10 cellular contexts compared by ENCODE assay signal in the genomic region with DNA sequence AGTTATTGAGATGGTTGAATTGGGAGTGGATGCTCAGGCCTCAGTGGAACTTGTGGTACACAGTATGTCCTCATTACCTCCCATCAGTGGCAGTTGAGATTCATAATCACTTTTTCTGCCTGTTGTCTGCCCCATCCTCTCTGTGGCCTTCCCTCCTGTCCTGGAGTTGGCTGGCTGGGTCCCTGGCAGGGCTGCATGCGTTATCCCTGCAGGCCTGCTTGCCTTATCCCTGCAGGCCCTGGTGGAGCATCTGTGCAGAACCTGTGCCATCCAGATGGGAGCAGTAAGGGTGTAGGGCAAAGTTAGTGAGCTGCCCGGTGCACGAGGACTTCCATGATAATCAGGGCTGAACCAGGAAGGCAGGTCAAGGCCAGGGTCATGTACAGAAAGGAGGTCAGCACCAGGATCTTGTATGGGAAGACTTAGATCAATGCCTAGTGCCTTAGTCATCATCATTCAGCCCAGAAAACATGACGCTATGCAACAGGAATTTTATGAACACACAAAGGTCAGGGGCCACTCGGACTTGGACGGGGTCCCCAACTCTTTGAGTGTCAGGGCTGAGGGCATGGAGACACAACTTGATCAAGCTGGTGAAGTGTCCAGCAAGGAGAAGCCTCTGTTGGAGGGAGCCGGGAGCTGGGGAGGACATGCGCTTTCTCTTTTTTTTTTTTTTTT. TPM values are rescaled to one million over a fixed set of nuclear protein-coding genes. Genes with fewer than 3 reads are reported as not detected.
A peak's percentile ranks its signal among the peaks of the same experiment; 100 is the strongest.
DNase-seq lines count a peak whose midpoint lies in the region; ATAC-seq and TF ChIP-seq lines count a peak whose summit lies in the region.
"Had no signal": no experiment of that assay in that cellular context is flagged by ENCODE, and none has a peak within 500 bp of the region (broad histone marks: within the 10 kb centered on the region; RNA-seq: fewer than 3 reads in every experiment).

No MANE protein-coding gene starts in this region.

- H3K27me3 Mint-ChIP-seq in WTC11 (ENCODE audit: low read depth) = no peaks in the 10 kb centered on the region

- DNase-seq in HCEC 1CT (peak; percentile 97), WTC11 (ENCODE audit: low spot score) (no peak), left ventricle myocardium superior (no peak), stomach (peak; percentile 34), NOMO-1 (lab: John Stamatoyannopoulos, UW; ENCODE audit: unreplicated experiment in 2 of 2) (no peak), HUDEP-2 (lab: John Stamatoyannopoulos, UW; ENCODE audit: unreplicated experiment in 76 of 76) (no peak)
- no peak for DNase-seq in activated CD8-positive, alpha-beta memory T cell treated with anti-CD3 and anti-CD28 coated beads, Interleukin-2, amount 50 U/mL, for 4 hours
- DNase-seq: SHP77 had no signal

- no peak overlapping the region for H3K4me3 ChIP-seq in stomach

- peak overlapping the region in 4 of 5 donors; percentile 77 to 85 (median 80) for H3K27ac ChIP-seq in stomach
- H3K27ac ChIP-seq: foreskin keratinocyte had no signal

- no peaks in the 10 kb centered on the region for H3K9me3 ChIP-seq in stomach

- no peaks in the 10 kb centered on the region for H3K9me3 Mint-ChIP-seq in WTC11

- no peak for TF ChIP-seq EP300 in stomach (IDR thresholded peaks at IDR 0.05)

- peaks cover 28% of the 10 kb centered on the region for H3K4me1 Mint-ChIP-seq in WTC11

- intact Hi-C loops in left ventricle myocardium superior (cut with micrococcal nuclease) (no loop called here), stomach (cut with DNase I; ENCODE audit: low total_unique reads) (no loop called here)

- H3K27ac Mint-ChIP-seq in WTC11 = peak overlapping the region; percentile 72; the same call in 1 of the 2 replicates

- POLR2A ChIA-PET in WTC11 (lab: Charles Lee) = interaction anchor here (0.7 kb wide), 1 partner anchor 1181 kb away, joined by 5 read pairs; no protein-coding TSS in a partner anchor

- peaks cover 0 to 5% (median 2%) of the 10 kb centered on the region in 4 donors for H3K36me3 ChIP-seq in stomach

- peaks cover 44 to 76% (median 59%) of the 10 kb centered on the region in 4 donors for H3K4me1 ChIP-seq in stomach
- H3K4me1 ChIP-seq: foreskin keratinocyte had no signal

- TF ChIP-seq POLR2A in stomach (IDR thresholded peaks at IDR 0.05) = no peak

- 46 to 53% (median 51%) methylated on average over 8 of the region's 8 CpGs for WGBS in stomach, 5 donors

- no peak overlapping the region for H3K4me3 Mint-ChIP-seq in WTC11

- TF ChIP-seq CTCF in WTC11 (IDR thresholded peaks at IDR 0.05) = no peak
- TF ChIP-seq CTCF in stomach (IDR thresholded peaks at IDR 0.05) = no peak

- H3K27me3 ChIP-seq in stomach = no peaks in the 10 kb centered on the region
- H3K27me3 ChIP-seq: foreskin keratinocyte had no signal

- ATAC-seq in WTC11 = no peak
- peak; percentile 9 for ATAC-seq in left ventricle myocardium superior
- no peak for ATAC-seq in HG02571 (IDR thresholded peaks at IDR 0.05; ENCODE audit: unreplicated experiment)
- ATAC-seq: foreskin keratinocyte had no signal

- CTCF ChIA-PET in WTC11 (lab: Charles Lee) = interaction anchor here (1.2 kb wide), 1 partner anchor 122 kb away, joined by 3 read pairs; no protein-coding TSS in a partner anchor

- H3K36me3 Mint-ChIP-seq in WTC11 = peaks cover 4% of the 10 kb centered on the region; the same call in 1 of the 2 replicates

TF ChIP-seq in WTC11, 78 proteins besides CTCF, POLR2A, EP300 and RAD21:
- TF ChIP-seq NFE2L1 (CRISPR knock-in tag; IDR thresholded peaks at IDR 0.05) = no peak
- no peak for TF ChIP-seq GRHL2 (CRISPR knock-in tag; IDR thresholded peaks at IDR 0.05; ENCODE audit: insufficient replicate concordance, severe bottlenecking)
- TF ChIP-seq JUN (CRISPR knock-in tag; IDR thresholded peaks at IDR 0.05) = no peak

RNA-seq across cellular contexts. Expression of gene ABCC1, which starts 47.2 kb away (rescaled TPM):
- total RNA-seq in WTC11 (2021) (61.9 to 64.9 TPM (median 63.9 TPM) in 3 replicates), left ventricle myocardium superior (23.2 TPM), stomach (100 to 1,000 TPM in 1 of 5 donors, 10 to 100 TPM in 4; 21.4 to 105 (median 50.4) TPM)
- polyA plus RNA-seq in stomach = 10 to 100 TPM in 1 of 3 donors, 1 to 10 TPM in 2; 2.3 to 10.5 (median 6.5) TPM

Comparison
In these comparisons a context has a peak if more than half of its experiments do, and no peak if none do; other contexts are left out.
1. DNase-seq: peak in HCEC 1CT (single experiment) and stomach (single experiment); none in WTC11 (single experiment), left ventricle myocardium superior (single experiment), activated CD8-positive, alpha-beta memory T cell treated with anti-CD3 and anti-CD28 coated beads, Interleukin-2, amount 50 U/mL, for 4 hours (single experiment), NOMO-1 (0 of 2) and HUDEP-2 (0 of 76).